21 cellular contexts compared by ENCODE assay signal in genomic region chr15:75704263-75704615, GRCh38. TPM values are rescaled to one million over a fixed set of nuclear protein-coding genes. Genes with fewer than 3 reads are reported as not detected.
DNase-seq lines count a peak whose midpoint lies in the region; ATAC-seq and TF ChIP-seq lines count a peak whose summit lies in the region.
"Had no signal": no experiment of that assay in that cellular context is flagged by ENCODE, and none has a peak within 500 bp of the region (broad histone marks: within the 10 kb centered on the region; RNA-seq: fewer than 3 reads in every experiment).

No MANE protein-coding gene starts in this region.

- no peaks in the 10 kb centered on the region for H3K4me1 Mint-ChIP-seq in T-helper 2 cell treated with Interferon-gamma antibody and Interleukin-4, amounts not matched to agents 5 μg/mL and 100 μg/mL, for 36 hours (ENCODE audit: low read depth)
- peaks cover 33 to 35% of the 10 kb centered on the region in 2 donors for H3K4me1 Mint-ChIP-seq in stimulated activated naive B cell treated with anti-CD40 and anti-IgM and Interleukin-4, amounts not matched to agents 10 μg/mL and 1 μg/mL and 100 μg/mL, for 72 hours

- no peak overlapping the region for H3K4me3 Mint-ChIP-seq in T-helper 2 cell treated with Interferon-gamma antibody and Interleukin-4, amounts not matched to agents 5 μg/mL and 100 μg/mL, for 36 hours
- no peak overlapping the region for H3K4me3 Mint-ChIP-seq in stimulated activated naive B cell treated with anti-CD40 and anti-IgM and Interleukin-4, amounts not matched to agents 10 μg/mL and 1 μg/mL and 100 μg/mL, for 72 hours
- H3K4me3 Mint-ChIP-seq: activated naive CD4-positive, alpha-beta T cell treated with anti-CD3 and anti-CD28 coated beads, Interleukin-2, amount 10 ng/mL, durations not matched to agents 7 days and 5 days; activated T-cell treated with anti-CD3 and anti-CD28 coated beads, Interleukin-2, amount 50 U/mL, for 4 hours had no signal

- no peak for TF ChIP-seq EP300 in gastroesophageal sphincter (IDR thresholded peaks at IDR 0.05)

- WGBS in right cardiac atrium, result 59% methylated on average over 6 of the region's 6 CpGs
- WGBS in gastroesophageal sphincter (ENCODE audit: low coverage in 1 of 2), 2 donors, result no CpG with 5 or more reads among the region's 6 CpGs

- H3K4me3 ChIP-seq in right cardiac atrium (ENCODE audit: low read length) (no peak overlapping the region), gastroesophageal sphincter (peak overlapping the region in 1 of 2 donors; percentile 5), skeletal muscle tissue (ENCODE audit: low read length in 3 of 3) (peak overlapping the region in 1 of 3 donors; percentile 32)
- H3K4me3 ChIP-seq: colonic mucosa, PC-9 had no signal

- H3K27me3 Mint-ChIP-seq in T-helper 2 cell treated with Interferon-gamma antibody and Interleukin-4, amounts not matched to agents 5 μg/mL and 100 μg/mL, for 36 hours (ENCODE audit: low read depth), result peaks cover 3% of the 10 kb centered on the region
- no peaks in the 10 kb centered on the region for H3K27me3 Mint-ChIP-seq in stimulated activated naive B cell treated with anti-CD40 and anti-IgM and Interleukin-4, amounts not matched to agents 10 μg/mL and 1 μg/mL and 100 μg/mL, for 72 hours

- ATAC-seq in right cardiac atrium (no peak), left ventricle myocardium superior (no peak), gastroesophageal sphincter (no peak)
- no peak for ATAC-seq in stimulated activated naive B cell treated with anti-CD40 and anti-IgM and Interleukin-4, amounts not matched to agents 10 μg/mL and 1 μg/mL and 100 μg/mL, for 72 hours (replicated peaks)

- no peak overlapping the region for H3K27ac Mint-ChIP-seq in T-helper 2 cell treated with Interferon-gamma antibody and Interleukin-4, amounts not matched to agents 5 μg/mL and 100 μg/mL, for 36 hours
- no peak overlapping the region for H3K27ac Mint-ChIP-seq in stimulated activated naive B cell treated with anti-CD40 and anti-IgM and Interleukin-4, amounts not matched to agents 10 μg/mL and 1 μg/mL and 100 μg/mL, for 72 hours
- H3K27ac Mint-ChIP-seq: activated naive CD4-positive, alpha-beta T cell treated with anti-CD3 and anti-CD28 coated beads, Interleukin-2, amount 10 ng/mL, durations not matched to agents 7 days and 5 days had no signal

- H3K36me3 Mint-ChIP-seq in T-helper 2 cell treated with Interferon-gamma antibody and Interleukin-4, amounts not matched to agents 5 μg/mL and 100 μg/mL, for 36 hours (ENCODE audit: low read depth), result no peaks in the 10 kb centered on the region
- H3K36me3 Mint-ChIP-seq in stimulated activated naive B cell treated with anti-CD40 and anti-IgM and Interleukin-4, amounts not matched to agents 10 μg/mL and 1 μg/mL and 100 μg/mL, for 72 hours, result no peaks in the 10 kb centered on the region
- H3K36me3 Mint-ChIP-seq: activated naive CD4-positive, alpha-beta T cell treated with anti-CD3 and anti-CD28 coated beads, Interleukin-2, amount 10 ng/mL, durations not matched to agents 7 days and 5 days had no signal

- peak in 1 of 3 donors; percentile 59 for DNase-seq in right cardiac atrium
- DNase-seq in left ventricle myocardium superior, result no peak
- DNase-seq in NCI-H2196 treated with DMSO at 0.1 percent for 48 hours (lab: John Stamatoyannopoulos, UW; ENCODE audit: unreplicated experiment), result no peak
- no peak for DNase-seq in posterior vena cava (ENCODE audit: low spot score)
- DNase-seq in T-helper 2 cell treated with Interferon-gamma antibody and Interleukin-4, amounts not matched to agents 5 μg/mL and 100 μg/mL, for 36 hours (ENCODE audit: low spot score), result no peak
- DNase-seq in stimulated activated naive B cell treated with anti-CD40 and anti-IgM and Interleukin-4, amounts not matched to agents 10 μg/mL and 1 μg/mL and 100 μg/mL, for 72 hours, result no peak
- DNase-seq: activated naive CD4-positive, alpha-beta T cell treated with anti-CD3 and anti-CD28 coated beads, Interleukin-2, amount 10 ng/mL, durations not matched to agents 7 days and 5 days; activated T-cell treated with anti-CD3 and anti-CD28 coated beads, Interleukin-2, amount 50 U/mL, for 4 hours; colonic mucosa; DMS153; GDM1; HCEC 1CT; kidney glomerular epithelial cell; NCI-H1436 treated with DMSO at 0.1 percent for 48 hours; NCI-H774; PC-9; retina; stimulated activated naive CD4-positive, alpha-beta T cell; T1000 had no signal

- H3K9me3 Mint-ChIP-seq in T-helper 2 cell treated with Interferon-gamma antibody and Interleukin-4, amounts not matched to agents 5 μg/mL and 100 μg/mL, for 36 hours, result no peaks in the 10 kb centered on the region
- no peaks in the 10 kb centered on the region for H3K9me3 Mint-ChIP-seq in stimulated activated naive B cell treated with anti-CD40 and anti-IgM and Interleukin-4, amounts not matched to agents 10 μg/mL and 1 μg/mL and 100 μg/mL, for 72 hours
- H3K9me3 Mint-ChIP-seq: activated naive CD4-positive, alpha-beta T cell treated with anti-CD3 and anti-CD28 coated beads, Interleukin-2, amount 10 ng/mL, durations not matched to agents 7 days and 5 days; activated T-cell treated with anti-CD3 and anti-CD28 coated beads, Interleukin-2, amount 50 U/mL, for 4 hours had no signal

- no peak for TF ChIP-seq CTCF in gastroesophageal sphincter (IDR thresholded peaks at IDR 0.05)

- no peak for TF ChIP-seq POLR2A in gastroesophageal sphincter (IDR thresholded peaks at IDR 0.05)

- H3K4me1 ChIP-seq in right cardiac atrium (ENCODE audit: control insufficient read depth, insufficient read depth, low read length) (peaks cover 20% of the 10 kb centered on the region), gastroesophageal sphincter (peaks cover 14 to 82% (median 57%) of the 10 kb centered on the region in 3 donors), skeletal muscle tissue (ENCODE audit: control insufficient read depth in 3 of 3, insufficient read depth in 3 of 3, low read length in 3 of 3) (peaks cover 27 to 70% (median 50%) of the 10 kb centered on the region in 3 donors)
- H3K4me1 ChIP-seq: colonic mucosa had no signal

- peak overlapping the region; percentile 81 for H3K27ac ChIP-seq in right cardiac atrium (ENCODE audit: low read length)
- peak overlapping the region; percentile 79 to 93 (median 88) for H3K27ac ChIP-seq in gastroesophageal sphincter
- H3K27ac ChIP-seq in skeletal muscle tissue (ENCODE audit: low read depth, low read length), result peak overlapping the region; percentile 83
- H3K27ac ChIP-seq: colonic mucosa, PC-9 had no signal

- H3K9me3 ChIP-seq in right cardiac atrium (ENCODE audit: control insufficient read depth, low read length) (no peaks in the 10 kb centered on the region), gastroesophageal sphincter (no peaks in the 10 kb centered on the region), skeletal muscle tissue (ENCODE audit: control insufficient read depth in 3 of 3, low read length in 3 of 3) (no peaks in the 10 kb centered on the region)
- H3K9me3 ChIP-seq: colonic mucosa had no signal

- peaks cover 0 to 6% of the 10 kb centered on the region in 2 donors for H3K36me3 ChIP-seq in gastroesophageal sphincter
- no peaks in the 10 kb centered on the region for H3K36me3 ChIP-seq in skeletal muscle tissue (ENCODE audit: control insufficient read depth in 3 of 3, insufficient read depth in 3 of 3, low read length in 3 of 3)
- H3K36me3 ChIP-seq: colonic mucosa had no signal

- peak overlapping the region; percentile 57 to 64 (median 62) for H3K9ac ChIP-seq in skeletal muscle tissue (ENCODE audit: low read depth in 1 of 3, low read length in 3 of 3)

- H3K27me3 ChIP-seq in right cardiac atrium (ENCODE audit: control insufficient read depth, insufficient read depth) (no peaks in the 10 kb centered on the region), gastroesophageal sphincter (no peaks in the 10 kb centered on the region), skeletal muscle tissue (ENCODE audit: control insufficient read depth in 3 of 3, insufficient read depth in 3 of 3, low read length in 3 of 3) (no peaks in the 10 kb centered on the region)
- H3K27me3 ChIP-seq: colonic mucosa had no signal

- intact Hi-C loops in right cardiac atrium (cut with DNase I), result no loop called here
- intact Hi-C loops in left ventricle myocardium superior (cut with micrococcal nuclease), result no loop called here
- intact Hi-C loops in posterior vena cava (cut with DNase I), result no loop called here

RNA-seq across cellular contexts. Expression of gene CSPG4, which starts 8.4 kb away (rescaled TPM):
- total RNA-seq in right cardiac atrium, result 10 to 100 TPM; 10.1 to 48.9 (median 16.2) TPM
- 11.5 TPM for polyA plus RNA-seq in right cardiac atrium
- total RNA-seq in left ventricle myocardium superior, result 5.2 TPM
- 100 to 1,000 TPM in 3 of 4 donors, 10 to 100 TPM in 1; 98.7 to 396 (median 151) TPM for total RNA-seq in gastroesophageal sphincter
- 71.5 TPM for total RNA-seq in skeletal muscle tissue
- total RNA-seq in posterior vena cava, result 100 to 1,000 TPM in 1 of 2 donors, 10 to 100 TPM in 1; 90.4 to 134 TPM

RNA-seq across cellular contexts. Expression of gene SNX33, which starts 56.5 kb away (rescaled TPM):
- total RNA-seq in right cardiac atrium (10 to 100 TPM; 14.6 to 18.4 (median 17.8) TPM), left ventricle myocardium superior (12.0 TPM), gastroesophageal sphincter (10 to 100 TPM; 32.8 to 51.5 (median 41.2) TPM), skeletal muscle tissue (8.4 TPM), posterior vena cava (10 to 100 TPM; 23.8 to 30.9 TPM)
- polyA plus RNA-seq in right cardiac atrium, result 13.2 TPM
